20 cellular contexts compared by ENCODE assay signal in the genomic region with DNA sequence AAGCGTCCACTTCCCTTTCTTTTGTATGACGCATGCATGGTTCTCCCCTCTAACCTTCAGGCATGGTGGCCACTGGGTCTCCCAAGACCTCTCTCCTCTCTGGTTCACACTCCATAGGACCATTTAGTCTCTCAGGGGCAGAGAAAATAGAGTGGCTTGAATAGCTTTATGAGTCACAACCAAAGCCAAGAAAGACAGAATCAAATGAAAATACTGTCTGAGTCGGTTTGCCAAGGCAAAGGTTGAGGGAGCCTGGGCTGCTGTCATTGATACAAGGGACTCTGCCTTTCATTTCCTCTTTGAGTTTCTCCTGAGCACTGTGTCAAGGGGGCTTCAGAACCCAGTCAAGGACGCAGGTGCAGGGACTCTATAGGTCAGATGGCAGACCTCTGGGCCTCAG. TPM values are rescaled to one million over a fixed set of nuclear protein-coding genes. Genes with fewer than 3 reads are reported as not detected.
"Had no signal": no experiment of that assay in that cellular context is flagged by ENCODE, and none has a peak within 500 bp of the region (broad histone marks: within the 10 kb centered on the region; RNA-seq: fewer than 3 reads in every experiment).

No MANE protein-coding gene starts in this region.

- H3K9me3 Mint-ChIP-seq: activated CD4-positive, alpha-beta memory T cell treated with anti-CD3 and anti-CD28 coated beads for 36 hours; memory B cell; nephron; T-helper 2 cell treated with Interferon-gamma antibody and Interleukin-4, amounts not matched to agents 5 μg/mL and 100 μg/mL, for 36 hours had no signal

- H3K27ac ChIP-seq: colonic mucosa, heart right ventricle, left ventricle myocardium inferior, pancreas, testis, upper lobe of right lung had no signal

- H3K27me3 ChIP-seq: colonic mucosa, pancreas, testis, upper lobe of right lung had no signal

- H3K4me1 ChIP-seq: colonic mucosa, left ventricle myocardium inferior, pancreas, upper lobe of right lung had no signal

- H3K4me1 Mint-ChIP-seq: stimulated activated naive CD8-positive, alpha-beta T cell treated with anti-CD3 and anti-CD28 coated beads, Interleukin-15, amount 100 ng/mL, for 72 hours had no signal

- H3K27me3 Mint-ChIP-seq: activated CD4-positive, alpha-beta memory T cell treated with anti-CD3 and anti-CD28 coated beads for 36 hours; activated naive CD8-positive, alpha-beta T cell; stimulated activated naive CD8-positive, alpha-beta T cell treated with anti-CD3 and anti-CD28 coated beads, Interleukin-15, amount 100 ng/mL, for 72 hours had no signal

- ATAC-seq: heart right ventricle; pancreas; stimulated activated naive CD8-positive, alpha-beta T cell treated with anti-CD3 and anti-CD28 coated beads, Interleukin-15, amount 100 ng/mL, for 72 hours; upper lobe of right lung had no signal

- H3K27ac Mint-ChIP-seq: activated CD4-positive, alpha-beta memory T cell treated with anti-CD3 and anti-CD28 coated beads for 36 hours; activated naive CD8-positive, alpha-beta T cell; memory B cell; nephron; stimulated activated naive CD8-positive, alpha-beta T cell treated with anti-CD3 and anti-CD28 coated beads, Interleukin-15, amount 100 ng/mL, for 72 hours; T-helper 2 cell treated with Interferon-gamma antibody and Interleukin-4, amounts not matched to agents 5 μg/mL and 100 μg/mL, for 36 hours had no signal

- DNase-seq: activated CD4-positive, alpha-beta memory T cell treated with anti-CD3 and anti-CD28 coated beads for 36 hours; activated CD4-positive, alpha-beta T cell treated with anti-CD3 and anti-CD28 coated beads for 1 hour; activated gamma-delta T cell; activated T-cell treated with anti-CD3 and anti-CD28 coated beads, Interleukin-2, amount 50 U/mL, for 48 hours; amygdala; colonic mucosa; effector CD4-positive, alpha-beta T cell; foreskin melanocyte; heart right ventricle; left ventricle myocardium inferior; pancreas; stimulated activated CD4-positive, alpha-beta T cell treated with anti-CD3 and anti-CD28 coated beads, Interleukin-4, amount 100 ng/mL, for 1 hour; stimulated activated CD8-positive, alpha-beta memory T cell treated with anti-CD3 and anti-CD28 coated beads, Interleukin-4, amount 100 ng/mL, for 48 hours; stimulated activated naive CD8-positive, alpha-beta T cell treated with anti-CD3 and anti-CD28 coated beads, Interleukin-15, amount 100 ng/mL, for 72 hours; testis; upper lobe of right lung had no signal

- H3K36me3 ChIP-seq: colonic mucosa, heart right ventricle, left ventricle myocardium inferior, pancreas, upper lobe of right lung had no signal

- H3K36me3 Mint-ChIP-seq: activated CD4-positive, alpha-beta memory T cell treated with anti-CD3 and anti-CD28 coated beads for 36 hours; activated naive CD8-positive, alpha-beta T cell had no signal

- H3K4me3 Mint-ChIP-seq: activated CD4-positive, alpha-beta memory T cell treated with anti-CD3 and anti-CD28 coated beads for 36 hours; activated naive CD8-positive, alpha-beta T cell; memory B cell; nephron; stimulated activated naive CD8-positive, alpha-beta T cell treated with anti-CD3 and anti-CD28 coated beads, Interleukin-15, amount 100 ng/mL, for 72 hours; T-helper 2 cell treated with Interferon-gamma antibody and Interleukin-4, amounts not matched to agents 5 μg/mL and 100 μg/mL, for 36 hours had no signal

- H3K4me3 ChIP-seq: colonic mucosa, heart right ventricle, left ventricle myocardium inferior, pancreas, testis, upper lobe of right lung had no signal

- H3K9me3 ChIP-seq: colonic mucosa, heart right ventricle, left ventricle myocardium inferior, pancreas, testis, upper lobe of right lung had no signal

RNA-seq across cellular contexts. Expression of a gene that starts 44.2 kb away (rescaled TPM):
- total RNA-seq: activated CD4-positive, alpha-beta memory T cell treated with anti-CD3 and anti-CD28 coated beads for 36 hours had no signal
